Comparison of ENCODE assay signal across 21 cellular contexts in genomic region chr5:167643616-167644015, GRCh38.
DNase-seq lines count a peak whose midpoint lies in the region; ATAC-seq and TF ChIP-seq lines count a peak whose summit lies in the region.
"Had no signal": no experiment of that assay in that cellular context is flagged by ENCODE, and none has a peak within 500 bp of the region (broad histone marks: within the 10 kb centered on the region; RNA-seq: fewer than 3 reads in every experiment).

No MANE protein-coding gene starts in this region.

- no peak for TF ChIP-seq CTCF in fibroblast of mammary gland (conservative IDR thresholded peaks at IDR 0.05; ENCODE audit: control insufficient read depth, insufficient read depth, low read depth, low read length)
- no peak for TF ChIP-seq CTCF in smooth muscle cell (IDR thresholded peaks at IDR 0.05; ENCODE audit: borderline replicate concordance, insufficient read depth, poor library complexity, severe bottlenecking)
- no peak for TF ChIP-seq CTCF in upper lobe of left lung (IDR thresholded peaks at IDR 0.05)

- 3 to 4% methylated on average over 3 of the region's 3 CpGs for WGBS in GM23248 (ENCODE audit: low coverage in 1 of 2, low lambda C conversion rate in 2 of 2, missing lambda C conversion rate in 2 of 2), 2 experiments
- WGBS in smooth muscle cell (ENCODE audit: low lambda C conversion rate): 86% methylated on average over 3 of the region's 3 CpGs
- 67 to 71% methylated on average over 3 of the region's 3 CpGs for whole genome bisulfite sequencing in upper lobe of left lung, 2 donors

- H3K9me2 ChIP-seq in GM23248 (ENCODE audit: insufficient read depth): no peaks in the 10 kb centered on the region

- peak overlapping the region; percentile 77 for H3K9ac ChIP-seq in GM23248
- H3K9ac ChIP-seq in smooth muscle cell (ENCODE audit: low read depth): peak overlapping the region; percentile 65

- H3K4me3 ChIP-seq in GM23248: no peak overlapping the region
- H3K4me3 ChIP-seq in fibroblast of mammary gland (ENCODE audit: control insufficient read depth, low read depth, low read length): no peak overlapping the region
- no peak overlapping the region for H3K4me3 ChIP-seq in smooth muscle cell
- no peak overlapping the region for H3K4me3 ChIP-seq in upper lobe of left lung
- H3K4me3 ChIP-seq: esophagus squamous epithelium, skin epidermis, tibial nerve had no signal

- peak; percentile 64 for DNase-seq in GM23248
- DNase-seq in amniotic epithelial cell (ENCODE audit: low read depth): peak; percentile 57
- DNase-seq in fibroblast of mammary gland (ENCODE audit: low read depth): peak; percentile 45
- DNase-seq in smooth muscle cell (lab: John Stamatoyannopoulos, UW; ENCODE audit: unreplicated experiment): no peak
- no peak for DNase-seq in upper lobe of left lung
- DNase-seq in hippocampal formation (lab: John Stamatoyannopoulos, UW): no peak
- DNase-seq in NCI-H1694 treated with DMSO at 0.1 percent for 48 hours (lab: John Stamatoyannopoulos, UW): no peak
- DNase-seq: activated CD4-positive, alpha-beta T cell treated with anti-CD3 and anti-CD28 coated beads for 4 hours; activated naive CD8-positive, alpha-beta T cell treated with anti-CD3 and anti-CD28 coated beads, Interleukin-2, amount 50 U/mL, for 24 hours; BE2C; central memory CD4-positive, alpha-beta T cell; COR-L47; esophagus squamous epithelium; immature natural killer cell; left ventricle myocardium superior; NCI-H2171 treated with DMSO at 0.1 percent for 48 hours; NCI-H69; stimulated activated CD4-positive, alpha-beta T cell treated with anti-CD3 and anti-CD28 coated beads, Interleukin-2, amount 100 ng/mL, for 48 hours had no signal

- no peaks in the 10 kb centered on the region for H3K36me3 ChIP-seq in GM23248 (ENCODE audit: low read depth)
- no peaks in the 10 kb centered on the region for H3K36me3 ChIP-seq in smooth muscle cell (ENCODE audit: low read depth)
- no peaks in the 10 kb centered on the region for H3K36me3 ChIP-seq in upper lobe of left lung
- H3K36me3 ChIP-seq: BE2C, esophagus squamous epithelium, tibial nerve had no signal

- no peak for TF ChIP-seq POLR2A in upper lobe of left lung (IDR thresholded peaks at IDR 0.05)

- H3K4me1 ChIP-seq in GM23248 (ENCODE audit: insufficient read depth) (peaks cover 56% of the 10 kb centered on the region), smooth muscle cell (ENCODE audit: low read depth) (peaks cover 3% of the 10 kb centered on the region), upper lobe of left lung (no peaks in the 10 kb centered on the region)
- H3K4me1 ChIP-seq: BE2C, esophagus squamous epithelium had no signal

- TF ChIP-seq EP300 in upper lobe of left lung (IDR thresholded peaks at IDR 0.05): no peak

- H3F3A ChIP-seq in GM23248 (ENCODE audit: insufficient read depth) (peaks cover 63% of the 10 kb centered on the region), smooth muscle cell (ENCODE audit: low read depth) (peaks cover 15% of the 10 kb centered on the region)

- ATAC-seq in upper lobe of left lung (ENCODE audit: low FRiP score in 2 of 2): no peak
- ATAC-seq: activated naive CD8-positive, alpha-beta T cell treated with anti-CD3 and anti-CD28 coated beads, Interleukin-2, amount 50 U/mL, for 24 hours; left ventricle myocardium superior; Right ventricle myocardium inferior had no signal

- H3K79me2 ChIP-seq in GM23248 (ENCODE audit: insufficient read depth) (peaks cover 14% of the 10 kb centered on the region; the same call in 1 of the 2 replicates), smooth muscle cell (ENCODE audit: low read depth) (no peaks in the 10 kb centered on the region)

- H3K27me3 ChIP-seq in GM23248 (replicated peaks; ENCODE audit: insufficient read depth) (no peaks in the 10 kb centered on the region), smooth muscle cell (ENCODE audit: low read depth) (no peaks in the 10 kb centered on the region), upper lobe of left lung (no peaks in the 10 kb centered on the region)
- H3K27me3 ChIP-seq: BE2C, esophagus squamous epithelium, tibial nerve had no signal

- peak overlapping the region; percentile 68 for H3K4me2 ChIP-seq in GM23248 (ENCODE audit: unreplicated experiment)
- peak overlapping the region; percentile 53 for H3K4me2 ChIP-seq in smooth muscle cell

- H4K20me1 ChIP-seq in GM23248 (ENCODE audit: insufficient read depth) (no peaks in the 10 kb centered on the region), smooth muscle cell (ENCODE audit: low read depth) (no peaks in the 10 kb centered on the region)

- no peak overlapping the region for H2AFZ ChIP-seq in GM23248
- no peak overlapping the region for H2AFZ ChIP-seq in smooth muscle cell (ENCODE audit: low read depth)

- H3K9me3 ChIP-seq in GM23248 (ENCODE audit: low read depth) (no peaks in the 10 kb centered on the region), smooth muscle cell (replicated peaks; ENCODE audit: low read depth) (no peaks in the 10 kb centered on the region), upper lobe of left lung (no peaks in the 10 kb centered on the region)
- H3K9me3 ChIP-seq: BE2C, esophagus squamous epithelium, tibial nerve had no signal

- H3K27ac ChIP-seq in GM23248 (peak overlapping the region; percentile 98), smooth muscle cell (ENCODE audit: low read depth) (peak overlapping the region; percentile 92), upper lobe of left lung (no peak overlapping the region)
- H3K27ac ChIP-seq: esophagus squamous epithelium, tibial nerve had no signal

- in situ Hi-C loops in GM23248 (cut with MboI): no loop called here

Comparison
In these comparisons a context has a peak if more than half of its experiments do, and no peak if none do; other contexts are left out.
1. DNase-seq: peak in GM23248 (single experiment), amniotic epithelial cell (single experiment) and fibroblast of mammary gland (single experiment); none in smooth muscle cell (single experiment), upper lobe of left lung (0 of 2), hippocampal formation (0 of 2) and NCI-H1694 treated with DMSO at 0.1 percent for 48 hours (single experiment).
2. H3K27ac ChIP-seq: peak in GM23248 (single experiment) and smooth muscle cell (single experiment); none in upper lobe of left lung (0 of 4).